Comparison of ENCODE assay signal across 20 cellular contexts in the genomic region with DNA sequence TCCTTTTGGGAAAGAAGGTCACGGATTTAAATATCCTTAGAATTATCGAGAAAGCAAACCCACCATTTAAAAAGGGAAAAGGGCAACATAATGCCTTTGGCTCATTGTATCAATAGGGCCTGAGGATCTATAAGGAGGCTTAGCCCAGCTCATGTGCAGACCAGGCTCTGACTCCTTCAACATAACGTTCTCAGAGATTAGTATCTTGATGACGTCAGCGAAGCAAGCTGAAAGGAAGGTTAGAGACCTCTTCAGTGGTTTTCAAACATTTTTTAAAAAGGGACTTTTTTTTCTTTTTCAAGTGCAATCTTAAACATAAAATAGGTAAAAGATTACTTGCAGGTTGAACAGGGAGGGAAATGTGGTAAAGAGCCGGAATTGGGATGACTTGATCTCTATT.
DNase-seq lines count a peak whose midpoint lies in the region; ATAC-seq and TF ChIP-seq lines count a peak whose summit lies in the region.
"Had no signal": no experiment of that assay in that cellular context is flagged by ENCODE, and none has a peak within 500 bp of the region (broad histone marks: within the 10 kb centered on the region; RNA-seq: fewer than 3 reads in every experiment).

No MANE protein-coding gene starts in this region.

- no peak for ATAC-seq in GM18907 (IDR thresholded peaks at IDR 0.05; ENCODE audit: unreplicated experiment)
- ATAC-seq in upper lobe of left lung (ENCODE audit: low FRiP score in 2 of 2) = no peak
- ATAC-seq: GM23338 had no signal

- no peak for TF ChIP-seq CTCF in upper lobe of left lung (IDR thresholded peaks at IDR 0.05)

- H2AK5ac ChIP-seq in mesenchymal stem cell (ENCODE audit: low read length, severe bottlenecking) = no peak overlapping the region

- H2BK12ac ChIP-seq in mesenchymal stem cell (ENCODE audit: low read length in 2 of 2) = no peak overlapping the region

- DNase-seq in SK-N-DZ (ENCODE audit: low spot score) = peak; percentile 17
- peak; percentile 65 for DNase-seq in amniotic epithelial cell (ENCODE audit: low read depth)
- DNase-seq in mesenchymal stem cell = peak; percentile 45
- DNase-seq in upper lobe of left lung = no peak
- DNase-seq in stimulated activated CD8-positive, alpha-beta memory T cell treated with anti-CD3 and anti-CD28 coated beads, Interleukin-4, amount 100 ng/mL, for 48 hours = no peak
- DNase-seq: ACHN; BE2C; C1 segment of cervical spinal cord; CD4-positive, CD25-positive, alpha-beta regulatory T cell; CD8-positive, alpha-beta memory T cell; COR-L47; DMS 273 treated with DMSO at 0.1 percent for 48 hours; DMS53; DND-41; GDM1; HCEC 1CT; IMR-90 had no signal

- no peak overlapping the region for H3K9ac ChIP-seq in mesenchymal stem cell (ENCODE audit: low read length)

- no peak overlapping the region for H2BK120ac ChIP-seq in mesenchymal stem cell (ENCODE audit: low read depth, low read length)

- H3K27me3 ChIP-seq in mesenchymal stem cell (ENCODE audit: control insufficient read depth in 1 of 2, insufficient read depth in 1 of 2, low read length in 2 of 2) (peaks cover 0 to 4% of the 10 kb centered on the region in 2 experiments), upper lobe of left lung (no peaks in the 10 kb centered on the region)
- H3K27me3 ChIP-seq: BE2C had no signal

- no peak overlapping the region for H2BK5ac ChIP-seq in mesenchymal stem cell (ENCODE audit: low read depth, low read length, poor library complexity, severe bottlenecking)

- no peak overlapping the region for H3K4ac ChIP-seq in mesenchymal stem cell (ENCODE audit: low read depth in 1 of 2, low read length in 2 of 2)

- no peaks in the 10 kb centered on the region for H3K36me3 ChIP-seq in mesenchymal stem cell (ENCODE audit: control insufficient read depth in 1 of 2, insufficient read depth in 2 of 2, low read depth in 1 of 2, low read length in 2 of 2)
- H3K36me3 ChIP-seq in upper lobe of left lung = no peaks in the 10 kb centered on the region
- H3K36me3 ChIP-seq: BE2C had no signal

- no peak overlapping the region for H3K23ac ChIP-seq in mesenchymal stem cell (ENCODE audit: low read length in 2 of 2)

- H3K4me3 ChIP-seq in mesenchymal stem cell (ENCODE audit: insufficient read depth in 1 of 2, low read depth in 1 of 2, low read length in 2 of 2) (no peak overlapping the region), upper lobe of left lung (no peak overlapping the region)
- H3K4me3 ChIP-seq: GM23338 had no signal

- H3K18ac ChIP-seq in mesenchymal stem cell (ENCODE audit: low read depth in 1 of 2, low read length in 2 of 2) = no peak overlapping the region

- H3K79me1 ChIP-seq in mesenchymal stem cell (replicated peaks; ENCODE audit: low read length, poor library complexity, severe bottlenecking) = no peaks in the 10 kb centered on the region

- no peak overlapping the region for H2AFZ ChIP-seq in mesenchymal stem cell (ENCODE audit: low read depth, low read length)
- H2AFZ ChIP-seq: GM23338 had no signal

- no peak overlapping the region for H4K91ac ChIP-seq in mesenchymal stem cell (ENCODE audit: low read length)

- H3K9me3 ChIP-seq in mesenchymal stem cell (ENCODE audit: control insufficient read depth, low read length) (no peaks in the 10 kb centered on the region), upper lobe of left lung (no peaks in the 10 kb centered on the region)
- H3K9me3 ChIP-seq: BE2C had no signal

- H2BK15ac ChIP-seq in mesenchymal stem cell (ENCODE audit: low read depth, poor library complexity, severe bottlenecking) = no peak overlapping the region

- H3K14ac ChIP-seq in mesenchymal stem cell (ENCODE audit: low read length in 2 of 2) = no peak overlapping the region

- H3K27ac ChIP-seq in mesenchymal stem cell (ENCODE audit: low read length, poor library complexity, severe bottlenecking) (no peak overlapping the region), upper lobe of left lung (no peak overlapping the region)
- H3K27ac ChIP-seq: HL-60 had no signal

- no peak overlapping the region for H4K8ac ChIP-seq in mesenchymal stem cell (ENCODE audit: low read length)

- no peak for TF ChIP-seq EP300 in upper lobe of left lung (IDR thresholded peaks at IDR 0.05)

- WGBS in mesenchymal stem cell = 73% methylated on average over 3 of the region's 6 CpGs
- 57 to 75% methylated on average over 6 of the region's 6 CpGs for WGBS in upper lobe of left lung, 2 donors

- H3K4me1 ChIP-seq in mesenchymal stem cell (ENCODE audit: control insufficient read depth, insufficient read depth, low read depth, low read length) (no peaks in the 10 kb centered on the region), upper lobe of left lung (no peaks in the 10 kb centered on the region)

- TF ChIP-seq POLR2A in upper lobe of left lung (IDR thresholded peaks at IDR 0.05) = no peak

- no peak overlapping the region for H3K4me2 ChIP-seq in mesenchymal stem cell (ENCODE audit: low read length, poor library complexity, severe bottlenecking)
- H3K4me2 ChIP-seq: GM23338 had no signal

Comparison
In these comparisons a context has a peak if more than half of its experiments do, and no peak if none do; other contexts are left out.
1. DNase-seq: peak in SK-N-DZ (single experiment), amniotic epithelial cell (single experiment) and mesenchymal stem cell (single experiment); none in upper lobe of left lung (0 of 2) and stimulated activated CD8-positive, alpha-beta memory T cell treated with anti-CD3 and anti-CD28 coated beads, Interleukin-4, amount 100 ng/mL, for 48 hours (single experiment).